ENCODE assay signal across 12 cellular contexts in genomic region chr14:74609721-74610120, GRCh38. TPM values are rescaled to one million over a fixed set of nuclear protein-coding genes. Genes with fewer than 3 reads are reported as not detected.
A peak's percentile ranks its signal among the peaks of the same experiment; 100 is the strongest.
DNase-seq lines count a peak whose midpoint lies in the region; ATAC-seq and TF ChIP-seq lines count a peak whose summit lies in the region.
"Had no signal": no experiment of that assay in that cellular context is flagged by ENCODE, and none has a peak within 500 bp of the region (broad histone marks: within the 10 kb centered on the region; RNA-seq: fewer than 3 reads in every experiment).

No MANE protein-coding gene starts in this region.

- no peaks in the 10 kb centered on the region for H3K9me3 Mint-ChIP-seq in osteocyte (ENCODE audit: unreplicated experiment)

- H3K4me3 ChIP-seq in choroid plexus epithelial cell (ENCODE audit: low read depth, low read length): peak overlapping the region; percentile 72
- H3K4me3 ChIP-seq: HAP-1, right lobe of liver had no signal

- H3K4me1 Mint-ChIP-seq in osteocyte (ENCODE audit: unreplicated experiment): peaks cover 72% of the 10 kb centered on the region

- H3K27ac Mint-ChIP-seq in osteocyte (ENCODE audit: unreplicated experiment): peak overlapping the region; percentile 59

- peak; percentile 24 for DNase-seq in NCI-H146 (lab: John Stamatoyannopoulos, UW)
- no peak for DNase-seq in NCI-H146 treated with DMSO at 0.1 percent for 48 hours (lab: John Stamatoyannopoulos, UW; ENCODE audit: unreplicated experiment)
- DNase-seq in NCI-H345 (lab: John Stamatoyannopoulos, UW): peak; percentile 50
- DNase-seq in choroid plexus epithelial cell (ENCODE audit: low read depth): peak; percentile 34
- no peak for DNase-seq in osteocyte (ENCODE audit: extremely low spot score, unreplicated experiment)
- DNase-seq in KBM-7: no peak
- DNase-seq in activated gamma-delta T cell (lab: John Stamatoyannopoulos, UW): no peak
- DNase-seq: activated CD4-positive, alpha-beta T cell treated with anti-CD3 and anti-CD28 coated beads, Interleukin-2, amount 50 U/mL, for 1 hour; NCI-H1048; right lobe of liver had no signal

- H3K27me3 Mint-ChIP-seq in osteocyte (ENCODE audit: unreplicated experiment): no peaks in the 10 kb centered on the region

- H3K36me3 Mint-ChIP-seq in osteocyte (ENCODE audit: unreplicated experiment): peaks cover 10% of the 10 kb centered on the region

- in situ Hi-C loops in KBM-7 (cut with MboI; ENCODE audit: low pct_unique_long_range_greater_than_20kb, low sequenced_read_pairs): loop anchor here (25.0 kb wide), 1 partner anchor 478 kb away; no protein-coding TSS in a partner anchor

- no peak for ATAC-seq in GM18517 (IDR thresholded peaks at IDR 0.05; ENCODE audit: unreplicated experiment)

- peak overlapping the region; percentile 88 for H3K4me3 Mint-ChIP-seq in osteocyte (ENCODE audit: unreplicated experiment)

- TF ChIP-seq CTCF in choroid plexus epithelial cell (conservative IDR thresholded peaks at IDR 0.05; ENCODE audit: low read depth, low read length) (no peak), osteocyte (IDR thresholded peaks at IDR 0.05) (no peak)

RNA-seq across cellular contexts. Expression of gene LTBP2, which starts 2.3 kb away (rescaled TPM):
- total RNA-seq in osteocyte: 377 and 379 TPM in 2 replicates

Comparison
In these comparisons a context has a peak if more than half of its experiments do, and no peak if none do; other contexts are left out.
1. DNase-seq: peak in NCI-H146 (single experiment), NCI-H345 (single experiment) and choroid plexus epithelial cell (single experiment); none in NCI-H146 treated with DMSO at 0.1 percent for 48 hours (single experiment), osteocyte (single experiment), KBM-7 (single experiment) and activated gamma-delta T cell (single experiment).